1 cellular context compared by ENCODE assay signal in the genomic region with DNA sequence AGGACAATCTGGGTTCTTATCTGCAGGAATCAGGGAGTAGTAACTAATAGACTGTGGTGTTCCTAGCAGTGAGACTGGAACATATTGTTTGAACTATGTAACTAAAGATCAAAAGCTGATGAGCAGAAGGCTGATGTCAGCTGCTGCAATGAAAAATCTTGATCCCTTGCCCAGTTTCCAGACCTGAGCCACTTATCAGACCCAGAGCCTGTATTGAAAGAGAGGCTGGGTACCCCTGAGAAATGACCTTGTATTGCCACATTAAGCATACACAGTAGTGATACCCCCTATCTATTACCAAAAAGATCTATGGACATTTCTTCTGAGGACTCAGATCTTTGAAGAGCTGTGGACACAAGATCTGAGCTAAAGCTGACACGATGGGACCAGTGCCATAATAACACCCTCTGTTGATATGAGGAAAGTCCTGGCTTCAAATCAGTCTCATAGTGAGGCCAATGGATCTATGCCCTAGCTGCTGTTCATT.
TF ChIP-seq lines count a peak whose summit lies in the region.

No MANE protein-coding gene starts in this region.

TF ChIP-seq in WTC11, 78 proteins besides CTCF, POLR2A, EP300 and RAD21:
- TF ChIP-seq, protein P1, sequence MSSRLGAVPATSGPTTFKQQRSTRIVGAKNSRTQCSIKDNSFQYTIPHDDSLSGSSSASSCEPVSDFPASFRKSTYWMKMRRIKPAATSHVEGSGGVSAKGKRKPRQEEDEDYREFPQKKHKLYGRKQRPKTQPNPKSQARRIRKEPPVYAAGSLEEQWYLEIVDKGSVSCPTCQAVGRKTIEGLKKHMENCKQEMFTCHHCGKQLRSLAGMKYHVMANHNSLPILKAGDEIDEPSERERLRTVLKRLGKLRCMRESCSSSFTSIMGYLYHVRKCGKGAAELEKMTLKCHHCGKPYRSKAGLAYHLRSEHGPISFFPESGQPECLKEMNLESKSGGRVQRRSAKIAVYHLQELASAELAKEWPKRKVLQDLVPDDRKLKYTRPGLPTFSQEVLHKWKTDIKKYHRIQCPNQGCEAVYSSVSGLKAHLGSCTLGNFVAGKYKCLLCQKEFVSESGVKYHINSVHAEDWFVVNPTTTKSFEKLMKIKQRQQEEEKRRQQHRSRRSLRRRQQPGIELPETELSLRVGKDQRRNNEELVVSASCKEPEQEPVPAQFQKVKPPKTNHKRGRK (CRISPR knock-in tag; IDR thresholded peaks at IDR 0.05; ENCODE audit: borderline replicate concordance) = no peak
- TF ChIP-seq, protein P2, sequence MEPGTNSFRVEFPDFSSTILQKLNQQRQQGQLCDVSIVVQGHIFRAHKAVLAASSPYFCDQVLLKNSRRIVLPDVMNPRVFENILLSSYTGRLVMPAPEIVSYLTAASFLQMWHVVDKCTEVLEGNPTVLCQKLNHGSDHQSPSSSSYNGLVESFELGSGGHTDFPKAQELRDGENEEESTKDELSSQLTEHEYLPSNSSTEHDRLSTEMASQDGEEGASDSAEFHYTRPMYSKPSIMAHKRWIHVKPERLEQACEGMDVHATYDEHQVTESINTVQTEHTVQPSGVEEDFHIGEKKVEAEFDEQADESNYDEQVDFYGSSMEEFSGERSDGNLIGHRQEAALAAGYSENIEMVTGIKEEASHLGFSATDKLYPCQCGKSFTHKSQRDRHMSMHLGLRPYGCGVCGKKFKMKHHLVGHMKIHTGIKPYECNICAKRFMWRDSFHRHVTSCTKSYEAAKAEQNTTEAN (CRISPR knock-in tag; IDR thresholded peaks at IDR 0.05) = no peak
- TF ChIP-seq KAT7 (CRISPR knock-in tag; IDR thresholded peaks at IDR 0.05; ENCODE audit: borderline replicate concordance) (no peak), ZNF317 (CRISPR knock-in tag; IDR thresholded peaks at IDR 0.05; ENCODE audit: borderline replicate concordance, low read depth) (no peak), CREB1 (CRISPR knock-in tag; IDR thresholded peaks at IDR 0.05) (no peak), JUN (CRISPR knock-in tag; IDR thresholded peaks at IDR 0.05) (no peak)
- TF ChIP-seq, protein P3, sequence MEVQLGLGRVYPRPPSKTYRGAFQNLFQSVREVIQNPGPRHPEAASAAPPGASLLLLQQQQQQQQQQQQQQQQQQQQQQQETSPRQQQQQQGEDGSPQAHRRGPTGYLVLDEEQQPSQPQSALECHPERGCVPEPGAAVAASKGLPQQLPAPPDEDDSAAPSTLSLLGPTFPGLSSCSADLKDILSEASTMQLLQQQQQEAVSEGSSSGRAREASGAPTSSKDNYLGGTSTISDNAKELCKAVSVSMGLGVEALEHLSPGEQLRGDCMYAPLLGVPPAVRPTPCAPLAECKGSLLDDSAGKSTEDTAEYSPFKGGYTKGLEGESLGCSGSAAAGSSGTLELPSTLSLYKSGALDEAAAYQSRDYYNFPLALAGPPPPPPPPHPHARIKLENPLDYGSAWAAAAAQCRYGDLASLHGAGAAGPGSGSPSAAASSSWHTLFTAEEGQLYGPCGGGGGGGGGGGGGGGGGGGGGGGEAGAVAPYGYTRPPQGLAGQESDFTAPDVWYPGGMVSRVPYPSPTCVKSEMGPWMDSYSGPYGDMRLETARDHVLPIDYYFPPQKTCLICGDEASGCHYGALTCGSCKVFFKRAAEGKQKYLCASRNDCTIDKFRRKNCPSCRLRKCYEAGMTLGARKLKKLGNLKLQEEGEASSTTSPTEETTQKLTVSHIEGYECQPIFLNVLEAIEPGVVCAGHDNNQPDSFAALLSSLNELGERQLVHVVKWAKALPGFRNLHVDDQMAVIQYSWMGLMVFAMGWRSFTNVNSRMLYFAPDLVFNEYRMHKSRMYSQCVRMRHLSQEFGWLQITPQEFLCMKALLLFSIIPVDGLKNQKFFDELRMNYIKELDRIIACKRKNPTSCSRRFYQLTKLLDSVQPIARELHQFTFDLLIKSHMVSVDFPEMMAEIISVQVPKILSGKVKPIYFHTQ (CRISPR knock-in tag; IDR thresholded peaks at IDR 0.05) = no peak
- TF ChIP-seq, protein P4, sequence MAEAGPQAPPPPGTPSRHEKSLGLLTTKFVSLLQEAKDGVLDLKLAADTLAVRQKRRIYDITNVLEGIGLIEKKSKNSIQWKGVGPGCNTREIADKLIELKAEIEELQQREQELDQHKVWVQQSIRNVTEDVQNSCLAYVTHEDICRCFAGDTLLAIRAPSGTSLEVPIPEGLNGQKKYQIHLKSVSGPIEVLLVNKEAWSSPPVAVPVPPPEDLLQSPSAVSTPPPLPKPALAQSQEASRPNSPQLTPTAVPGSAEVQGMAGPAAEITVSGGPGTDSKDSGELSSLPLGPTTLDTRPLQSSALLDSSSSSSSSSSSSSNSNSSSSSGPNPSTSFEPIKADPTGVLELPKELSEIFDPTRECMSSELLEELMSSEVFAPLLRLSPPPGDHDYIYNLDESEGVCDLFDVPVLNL (CRISPR knock-in tag; IDR thresholded peaks at IDR 0.05; ENCODE audit: borderline replicate concordance, low read depth) = no peak
- TF ChIP-seq, protein P5, sequence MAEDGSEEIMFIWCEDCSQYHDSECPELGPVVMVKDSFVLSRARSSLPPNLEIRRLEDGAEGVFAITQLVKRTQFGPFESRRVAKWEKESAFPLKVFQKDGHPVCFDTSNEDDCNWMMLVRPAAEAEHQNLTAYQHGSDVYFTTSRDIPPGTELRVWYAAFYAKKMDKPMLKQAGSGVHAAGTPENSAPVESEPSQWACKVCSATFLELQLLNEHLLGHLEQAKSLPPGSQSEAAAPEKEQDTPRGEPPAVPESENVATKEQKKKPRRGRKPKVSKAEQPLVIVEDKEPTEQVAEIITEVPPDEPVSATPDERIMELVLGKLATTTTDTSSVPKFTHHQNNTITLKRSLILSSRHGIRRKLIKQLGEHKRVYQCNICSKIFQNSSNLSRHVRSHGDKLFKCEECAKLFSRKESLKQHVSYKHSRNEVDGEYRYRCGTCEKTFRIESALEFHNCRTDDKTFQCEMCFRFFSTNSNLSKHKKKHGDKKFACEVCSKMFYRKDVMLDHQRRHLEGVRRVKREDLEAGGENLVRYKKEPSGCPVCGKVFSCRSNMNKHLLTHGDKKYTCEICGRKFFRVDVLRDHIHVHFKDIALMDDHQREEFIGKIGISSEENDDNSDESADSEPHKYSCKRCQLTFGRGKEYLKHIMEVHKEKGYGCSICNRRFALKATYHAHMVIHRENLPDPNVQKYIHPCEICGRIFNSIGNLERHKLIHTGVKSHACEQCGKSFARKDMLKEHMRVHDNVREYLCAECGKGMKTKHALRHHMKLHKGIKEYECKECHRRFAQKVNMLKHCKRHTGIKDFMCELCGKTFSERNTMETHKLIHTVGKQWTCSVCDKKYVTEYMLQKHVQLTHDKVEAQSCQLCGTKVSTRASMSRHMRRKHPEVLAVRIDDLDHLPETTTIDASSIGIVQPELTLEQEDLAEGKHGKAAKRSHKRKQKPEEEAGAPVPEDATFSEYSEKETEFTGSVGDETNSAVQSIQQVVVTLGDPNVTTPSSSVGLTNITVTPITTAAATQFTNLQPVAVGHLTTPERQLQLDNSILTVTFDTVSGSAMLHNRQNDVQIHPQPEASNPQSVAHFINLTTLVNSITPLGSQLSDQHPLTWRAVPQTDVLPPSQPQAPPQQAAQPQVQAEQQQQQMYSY (CRISPR knock-in tag; IDR thresholded peaks at IDR 0.05) = no peak
- TF ChIP-seq, protein P6, sequence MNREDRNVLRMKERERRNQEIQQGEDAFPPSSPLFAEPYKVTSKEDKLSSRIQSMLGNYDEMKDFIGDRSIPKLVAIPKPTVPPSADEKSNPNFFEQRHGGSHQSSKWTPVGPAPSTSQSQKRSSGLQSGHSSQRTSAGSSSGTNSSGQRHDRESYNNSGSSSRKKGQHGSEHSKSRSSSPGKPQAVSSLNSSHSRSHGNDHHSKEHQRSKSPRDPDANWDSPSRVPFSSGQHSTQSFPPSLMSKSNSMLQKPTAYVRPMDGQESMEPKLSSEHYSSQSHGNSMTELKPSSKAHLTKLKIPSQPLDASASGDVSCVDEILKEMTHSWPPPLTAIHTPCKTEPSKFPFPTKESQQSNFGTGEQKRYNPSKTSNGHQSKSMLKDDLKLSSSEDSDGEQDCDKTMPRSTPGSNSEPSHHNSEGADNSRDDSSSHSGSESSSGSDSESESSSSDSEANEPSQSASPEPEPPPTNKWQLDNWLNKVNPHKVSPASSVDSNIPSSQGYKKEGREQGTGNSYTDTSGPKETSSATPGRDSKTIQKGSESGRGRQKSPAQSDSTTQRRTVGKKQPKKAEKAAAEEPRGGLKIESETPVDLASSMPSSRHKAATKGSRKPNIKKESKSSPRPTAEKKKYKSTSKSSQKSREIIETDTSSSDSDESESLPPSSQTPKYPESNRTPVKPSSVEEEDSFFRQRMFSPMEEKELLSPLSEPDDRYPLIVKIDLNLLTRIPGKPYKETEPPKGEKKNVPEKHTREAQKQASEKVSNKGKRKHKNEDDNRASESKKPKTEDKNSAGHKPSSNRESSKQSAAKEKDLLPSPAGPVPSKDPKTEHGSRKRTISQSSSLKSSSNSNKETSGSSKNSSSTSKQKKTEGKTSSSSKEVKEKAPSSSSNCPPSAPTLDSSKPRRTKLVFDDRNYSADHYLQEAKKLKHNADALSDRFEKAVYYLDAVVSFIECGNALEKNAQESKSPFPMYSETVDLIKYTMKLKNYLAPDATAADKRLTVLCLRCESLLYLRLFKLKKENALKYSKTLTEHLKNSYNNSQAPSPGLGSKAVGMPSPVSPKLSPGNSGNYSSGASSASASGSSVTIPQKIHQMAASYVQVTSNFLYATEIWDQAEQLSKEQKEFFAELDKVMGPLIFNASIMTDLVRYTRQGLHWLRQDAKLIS (CRISPR knock-in tag; IDR thresholded peaks at IDR 0.05; ENCODE audit: borderline replicate concordance) = no peak
